Comparison of ENCODE assay signal across 32 cellular contexts in the genomic region with DNA sequence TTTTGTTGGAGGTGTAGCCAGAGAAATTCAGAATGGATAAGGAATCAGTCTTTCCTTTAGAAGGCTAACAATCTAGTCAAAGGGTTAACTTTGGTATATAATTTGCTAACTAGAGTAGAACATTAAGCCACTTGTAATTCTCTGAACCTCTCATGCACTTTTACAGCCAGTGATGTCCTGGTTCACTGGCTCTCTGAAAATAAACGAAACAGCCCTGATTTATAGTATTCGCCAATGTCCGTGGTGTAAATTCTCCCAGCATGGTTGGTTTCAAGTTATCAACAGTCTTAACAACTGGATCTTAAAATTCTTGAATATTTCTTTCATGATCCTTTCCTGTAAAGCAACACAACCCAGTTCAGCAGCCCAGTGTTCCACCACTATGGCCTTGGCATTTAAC.
"Had no signal": no experiment of that assay in that cellular context is flagged by ENCODE, and none has a peak within 500 bp of the region (broad histone marks: within the 10 kb centered on the region; RNA-seq: fewer than 3 reads in every experiment).

No MANE protein-coding gene starts in this region.

- ATAC-seq: activated CD4-positive, alpha-beta T cell treated with anti-CD3 and anti-CD28 coated beads for 36 hours; activated CD8-positive, alpha-beta memory T cell treated with anti-CD3 and anti-CD28 coated beads, Interleukin-2, amount 10 ng/mL, durations not matched to agents 7 days and 5 days; activated CD8-positive, alpha-beta T cell treated with anti-CD3 and anti-CD28 coated beads, Interleukin-2, amount 10 ng/mL, durations not matched to agents 7 days and 5 days; activated naive CD8-positive, alpha-beta T cell treated with anti-CD3 and anti-CD28 coated beads, Interleukin-2, amount 50 U/mL, for 24 hours; foreskin keratinocyte; gastrocnemius medialis; heart left ventricle had no signal

- H3K9me3 ChIP-seq: colonic mucosa, gastrocnemius medialis had no signal

- H3K27me3 ChIP-seq: adrenal gland, ascending aorta, breast epithelium, cardiac muscle cell, colonic mucosa, dorsolateral prefrontal cortex, esophagus muscularis mucosa, foreskin keratinocyte, gastrocnemius medialis, heart left ventricle had no signal

- H3K4me1 ChIP-seq: adrenal gland, ascending aorta, breast epithelium, colonic mucosa, foreskin keratinocyte, gastrocnemius medialis had no signal

- H3K27ac ChIP-seq: adrenal gland, ascending aorta, breast epithelium, cardiac muscle cell, colonic mucosa, dorsolateral prefrontal cortex, esophagus muscularis mucosa, foreskin keratinocyte, gastrocnemius medialis, heart left ventricle had no signal

- DNase-seq: activated CD4-positive, alpha-beta memory T cell treated with anti-CD3 and anti-CD28 coated beads for 36 hours; activated CD4-positive, alpha-beta T cell treated with anti-CD3 and anti-CD28 coated beads for 36 hours; activated CD4-positive, alpha-beta T cell treated with anti-CD3 and anti-CD28 coated beads, Interleukin-2, amount 10 ng/mL, durations not matched to agents 24 days and 14 days; activated CD4-positive, CD25-positive, alpha-beta regulatory T cell; activated CD4-positive, CD25-positive, alpha-beta regulatory T cell treated with anti-CD3 and anti-CD28 coated beads, Interleukin-2, amount 50 U/mL, for 72 hours; activated CD8-positive, alpha-beta memory T cell treated with anti-CD3 and anti-CD28 coated beads, Interleukin-2, amount 10 ng/mL, durations not matched to agents 7 days and 5 days; activated CD8-positive, alpha-beta memory T cell treated with anti-CD3 and anti-CD28 coated beads, Interleukin-2, amount 50 U/mL, for 4 hours; activated CD8-positive, alpha-beta T cell treated with anti-CD3 and anti-CD28 coated beads, Interleukin-2, amount 10 ng/mL, durations not matched to agents 7 days and 5 days; activated effector memory CD4-positive, alpha-beta T cell treated with anti-CD3 and anti-CD28 coated beads, Interleukin-2, amount 50 U/mL, for 16 hours; activated naive CD4-positive, alpha-beta T cell treated with anti-CD3 and anti-CD28 coated beads for 36 hours; activated naive CD8-positive, alpha-beta T cell treated with anti-CD3 and anti-CD28 coated beads for 36 hours; activated naive CD8-positive, alpha-beta T cell treated with anti-CD3 and anti-CD28 coated beads, Interleukin-2, amount 50 U/mL, for 24 hours; activated T-cell treated with anti-CD3 and anti-CD28 coated beads, Interleukin-2, amount 50 U/mL, for 1 hour; activated T-cell treated with anti-CD3 and anti-CD28 coated beads, Interleukin-2, amount 50 U/mL, for 48 hours; adrenal gland; amygdala; central memory CD4-positive, alpha-beta T cell; cerebellar nuclear complex; colonic mucosa; dorsolateral prefrontal cortex; effector memory CD4-positive, alpha-beta T cell; endodermal cell; erythroblast; foreskin keratinocyte; gastrocnemius medialis; glutamatergic neuron; heart left ventricle; T-helper 2 cell had no signal

- H3K36me3 ChIP-seq: adrenal gland, ascending aorta, breast epithelium, cardiac muscle cell, colonic mucosa, esophagus muscularis mucosa, gastrocnemius medialis, heart left ventricle had no signal

- H3K4me3 ChIP-seq: adrenal gland, ascending aorta, breast epithelium, cardiac muscle cell, colonic mucosa, dorsolateral prefrontal cortex, esophagus muscularis mucosa, gastrocnemius medialis, heart left ventricle had no signal
